Comparison of ENCODE assay signal across 17 cellular contexts in the genomic region with DNA sequence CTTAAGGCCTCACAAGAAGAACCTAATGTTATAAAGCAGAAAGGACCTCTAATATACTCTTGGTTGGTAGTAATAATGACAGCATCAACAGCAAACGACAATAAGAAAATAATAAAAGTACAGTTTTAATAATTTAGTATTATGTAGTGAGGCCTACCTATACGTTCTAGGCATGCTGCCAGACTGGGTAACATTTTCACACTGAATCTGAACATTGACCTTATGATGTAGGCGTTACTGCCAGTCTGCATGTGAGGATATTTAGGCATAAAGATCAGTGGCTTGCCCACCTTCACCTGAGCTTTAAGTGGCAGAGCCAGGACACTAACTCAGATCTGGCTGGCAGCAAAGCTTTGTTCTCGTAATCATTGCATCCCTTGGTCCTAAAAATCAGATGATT. TPM values are rescaled to one million over a fixed set of nuclear protein-coding genes. Genes with fewer than 3 reads are reported as not detected.
DNase-seq lines count a peak whose midpoint lies in the region; ATAC-seq, FAIRE-seq and TF ChIP-seq lines count a peak whose summit lies in the region.
"Had no signal": no experiment of that assay in that cellular context is flagged by ENCODE, and none has a peak within 500 bp of the region (broad histone marks: within the 10 kb centered on the region; RNA-seq: fewer than 3 reads in every experiment).

No MANE protein-coding gene starts in this region.

- no peak overlapping the region for H3K4ac ChIP-seq in trophoblast cell (ENCODE audit: low read depth, low read length)

- H3K79me2 ChIP-seq in OCI-LY3 (ENCODE audit: low read length) (peaks cover 64% of the 10 kb centered on the region), trophoblast cell (ENCODE audit: control insufficient read depth, insufficient read depth, low read length, poor library complexity) (no peaks in the 10 kb centered on the region)

- no peak for TF ChIP-seq EP300 in stomach (IDR thresholded peaks at IDR 0.05)

- no peak overlapping the region for H3K14ac ChIP-seq in trophoblast cell (ENCODE audit: low read length)

- TF ChIP-seq POLR2A in GM12892 (IDR thresholded peaks at IDR 0.05; ENCODE audit: low read depth, low read length) (no peak), lower leg skin (IDR thresholded peaks at IDR 0.05) (no peak), stomach (IDR thresholded peaks at IDR 0.05) (no peak), gastrocnemius medialis (IDR thresholded peaks at IDR 0.05) (no peak)

- H4K20me1 ChIP-seq in OCI-LY3 (ENCODE audit: insufficient read depth, low read length), result no peaks in the 10 kb centered on the region

- 72 to 75% methylated on average over 4 of the region's 4 CpGs for WGBS in lower leg skin, 2 donors
- whole genome bisulfite sequencing in stomach, 5 donors, result 77 to 95% (median 84%) methylated on average over 4 of the region's 4 CpGs
- no CpG with 5 or more reads among the region's 4 CpGs for WGBS in trophoblast cell (ENCODE audit: extremely low coverage, insufficient coverage, insufficient read length)

- H3K9me3 ChIP-seq in OCI-LY3 (ENCODE audit: insufficient read depth, low read length) (no peaks in the 10 kb centered on the region), stomach (no peaks in the 10 kb centered on the region), gastrocnemius medialis (no peaks in the 10 kb centered on the region), trophoblast cell (ENCODE audit: insufficient read depth, low read depth, low read length) (no peaks in the 10 kb centered on the region)
- H3K9me3 ChIP-seq: left lung, MG63 had no signal

- H4K12ac ChIP-seq in trophoblast cell (ENCODE audit: low read depth, low read length), result no peak overlapping the region

- H3K4me1 ChIP-seq in OCI-LY3 (ENCODE audit: low read length), result peaks cover 85% of the 10 kb centered on the region
- peaks cover 5 to 59% (median 12%) of the 10 kb centered on the region in 4 donors for H3K4me1 ChIP-seq in stomach
- peaks cover 0 to 5% of the 10 kb centered on the region in 2 donors for H3K4me1 ChIP-seq in gastrocnemius medialis
- no peaks in the 10 kb centered on the region for H3K4me1 ChIP-seq in trophoblast cell (ENCODE audit: control insufficient read depth in 1 of 2, insufficient read depth in 2 of 2, low read length in 2 of 2)

- H3K4me2 ChIP-seq in OCI-LY3 (ENCODE audit: low read length) (peak overlapping the region; percentile 89), trophoblast cell (ENCODE audit: low read length) (no peak overlapping the region)

- H2AFZ ChIP-seq in OCI-LY3 (ENCODE audit: low read depth, low read length) (no peak overlapping the region), trophoblast cell (ENCODE audit: insufficient read depth, low read length, poor library complexity) (no peak overlapping the region)

- in situ Hi-C loops in gastrocnemius medialis (cut with MboI; ENCODE audit: low sequenced_read_pairs in 4 of 4), result no loop called here

- H3K4me3 ChIP-seq in OCI-LY3 (ENCODE audit: low read length) (peak overlapping the region; percentile 84), lower leg skin (ENCODE audit: low read depth, poor library complexity, severe bottlenecking) (peak overlapping the region; percentile 12), stomach (peak overlapping the region in 3 of 4 donors; percentile 3 to 55 (median 44)), gastrocnemius medialis (peak overlapping the region in 1 of 4 donors; percentile 56), trophoblast cell (ENCODE audit: low read depth, low read length) (no peak overlapping the region)
- H3K4me3 ChIP-seq: MG63 had no signal

- H3K23ac ChIP-seq in trophoblast cell (ENCODE audit: low read length), result no peak overlapping the region

- no peak for TF ChIP-seq CTCF in OCI-LY3 (IDR thresholded peaks at IDR 0.05; ENCODE audit: low read depth, low read length)
- no peak for TF ChIP-seq CTCF in lower leg skin (IDR thresholded peaks at IDR 0.05)
- no peak for TF ChIP-seq CTCF in stomach (IDR thresholded peaks at IDR 0.05)
- TF ChIP-seq CTCF in gastrocnemius medialis (IDR thresholded peaks at IDR 0.05 in 4 of 5, conservative IDR thresholded peaks at IDR 0.05 in 1 of 5), result no peak

- H3K27ac ChIP-seq in OCI-LY3 (ENCODE audit: low read length) (peak overlapping the region; percentile 98), stomach (peak overlapping the region in 2 of 5 donors; percentile 4 to 79), gastrocnemius medialis (no peak overlapping the region), trophoblast cell (ENCODE audit: low read depth, low read length) (no peak overlapping the region)
- H3K27ac ChIP-seq: left lung had no signal

- intact Hi-C loops in lower leg skin (cut with DNase I; ENCODE audit: low total_unique reads), result no loop called here
- intact Hi-C loops in stomach (cut with DNase I; ENCODE audit: low total_unique reads), result no loop called here
- intact Hi-C loops in gastrocnemius medialis (cut with DNase I; ENCODE audit: low total_unique reads), result no loop called here

- H3K18ac ChIP-seq in trophoblast cell (ENCODE audit: low read length), result no peak overlapping the region

- no peak overlapping the region for H2BK12ac ChIP-seq in trophoblast cell (ENCODE audit: low read length)

- no peak overlapping the region for H4K8ac ChIP-seq in trophoblast cell (ENCODE audit: low read depth, low read length)

- no peak overlapping the region for H4K91ac ChIP-seq in trophoblast cell (ENCODE audit: low read depth, low read length)

- H2BK120ac ChIP-seq in trophoblast cell (ENCODE audit: insufficient read depth, low read length, poor library complexity), result no peak overlapping the region

- H3K36me3 ChIP-seq in OCI-LY3 (replicated peaks; ENCODE audit: low read depth, low read length), result peaks cover 12% of the 10 kb centered on the region
- H3K36me3 ChIP-seq in stomach, result no peaks in the 10 kb centered on the region
- H3K36me3 ChIP-seq in gastrocnemius medialis, result no peaks in the 10 kb centered on the region
- no peaks in the 10 kb centered on the region for H3K36me3 ChIP-seq in trophoblast cell (ENCODE audit: control insufficient read depth in 1 of 2, insufficient read depth in 2 of 2, low read length in 2 of 2)
- H3K36me3 ChIP-seq: left lung, MG63 had no signal

- no peaks in the 10 kb centered on the region for H3K79me1 ChIP-seq in trophoblast cell (ENCODE audit: low read length)

- no peak for DNase-seq in GM12892 (ENCODE audit: insufficient read length)
- no peak for DNase-seq in lower leg skin (ENCODE audit: low spot score in 2 of 2)
- no peak for DNase-seq in stomach
- DNase-seq in gastrocnemius medialis, result no peak
- DNase-seq in trophoblast cell, result no peak
- DNase-seq: activated CD4-positive, CD25-positive, alpha-beta regulatory T cell; DMS153; H9; left lung; MG63; naive thymus-derived CD8-positive, alpha-beta T cell; NCI-H2029; NCI-H510A treated with DMSO at 0.1 percent for 48 hours; SIG-M5; T-helper 17 cell had no signal

- H2BK5ac ChIP-seq in trophoblast cell (ENCODE audit: low read depth, low read length, poor library complexity), result no peak overlapping the region

- peak; percentile 33 for FAIRE-seq in GM12892 (lab: Jason Lieb, UNC)

- H2AK5ac ChIP-seq in trophoblast cell (ENCODE audit: low read length), result no peak overlapping the region

- H3K27me3 ChIP-seq in OCI-LY3 (ENCODE audit: low read depth, low read length), result no peaks in the 10 kb centered on the region
- H3K27me3 ChIP-seq in stomach, result no peaks in the 10 kb centered on the region
- H3K27me3 ChIP-seq in gastrocnemius medialis, result no peaks in the 10 kb centered on the region
- H3K27me3 ChIP-seq in trophoblast cell (ENCODE audit: insufficient read depth, low read length), result no peaks in the 10 kb centered on the region
- H3K27me3 ChIP-seq: left lung, MG63 had no signal

- no peak for ATAC-seq in HG02571 (IDR thresholded peaks at IDR 0.05; ENCODE audit: unreplicated experiment)
- no peak for ATAC-seq in gastrocnemius medialis
- ATAC-seq: left lung; naive thymus-derived CD8-positive, alpha-beta T cell; T-helper 17 cell had no signal

- H3K9ac ChIP-seq in OCI-LY3 (ENCODE audit: low read length) (peak overlapping the region; percentile 90), trophoblast cell (ENCODE audit: low read length) (no peak overlapping the region)

RNA-seq across cellular contexts. Expression of gene FGL2, which starts 2.5 kb away (rescaled TPM):
- 7.4 TPM for polyA plus RNA-seq in GM12892 (2012; ENCODE audit: missing spikeins)
- total RNA-seq in lower leg skin, result 10 to 100 TPM in 2 of 4 donors, 1 to 10 TPM in 2; 8.7 to 15.7 (median 10.2) TPM
- 100 to 1,000 TPM in 1 of 5 donors, 10 to 100 TPM in 2, 1 to 10 TPM in 1, under 1 TPM in 1; 0.87 to 179 (median 31.7) TPM for total RNA-seq in stomach
- 10 to 100 TPM in 1 of 3 donors, 1 to 10 TPM in 2; 3.2 to 19.1 (median 7.5) TPM for polyA plus RNA-seq in stomach
- 1 to 10 TPM; 1.7 to 5.8 (median 5.4) TPM for total RNA-seq in gastrocnemius medialis
- not detected in 2 replicates for polyA plus RNA-seq in trophoblast cell (2013)
- total RNA-seq: H9 had no signal
